Comparison of ENCODE assay signal across 17 cellular contexts in the genomic region with DNA sequence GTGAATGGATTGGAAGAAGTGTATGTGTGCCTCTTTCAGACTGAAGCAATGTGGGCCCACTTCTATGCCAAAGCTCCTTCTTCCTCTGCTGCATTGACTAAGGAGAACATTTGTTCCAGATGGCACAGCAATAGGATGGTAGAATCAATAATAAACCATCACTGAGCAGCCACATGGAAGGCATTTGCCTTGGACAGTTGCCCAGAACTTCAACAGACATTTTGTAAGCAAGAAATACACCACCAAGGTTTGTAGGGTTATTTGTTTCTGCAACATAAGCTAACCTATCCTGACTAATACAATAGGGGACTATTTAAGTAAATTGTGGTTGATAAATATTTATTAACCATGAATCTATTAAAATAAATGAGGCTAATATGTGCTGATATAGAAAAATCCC.
"Had no signal": no experiment of that assay in that cellular context is flagged by ENCODE, and none has a peak within 500 bp of the region (broad histone marks: within the 10 kb centered on the region; RNA-seq: fewer than 3 reads in every experiment).

No MANE protein-coding gene starts in this region.

- H3K36me3 ChIP-seq: neural progenitor cell, thoracic aorta had no signal

- H3K4me2 ChIP-seq: neural progenitor cell had no signal

- H3K27me3 ChIP-seq: body of pancreas had no signal

- ATAC-seq: body of pancreas; left lobe of liver; stimulated activated effector memory CD8-positive, alpha-beta T cell treated with anti-CD3 and anti-CD28 coated beads, Interleukin-12 subunit alpha, Interleukin-12 subunit beta, amount 100 ng/mL, for 72 hours had no signal

- H3K4me1 ChIP-seq: body of pancreas, neural progenitor cell had no signal

- H3K4me3 ChIP-seq: body of pancreas, coronary artery, neural progenitor cell, thoracic aorta had no signal

- H3K9me3 ChIP-seq: body of pancreas, thoracic aorta had no signal

- H3K9ac ChIP-seq: neural progenitor cell had no signal

- DNase-seq: activated B cell treated with CpG ODN at 0.5 μM for 24 hours; activated CD4-positive, alpha-beta T cell treated with anti-CD3 and anti-CD28 coated beads, Interleukin-2, amount 10 ng/mL, durations not matched to agents 24 days and 14 days; activated CD8-positive, alpha-beta memory T cell treated with anti-CD3 and anti-CD28 coated beads, Interleukin-2, amount 50 U/mL, for 48 hours; activated gamma-delta T cell treated with Interleukin-2 at 50 U/mL for 16 hours; body of pancreas; caudate nucleus; effector CD8-positive, alpha-beta T cell; islet precursor cell; mammary epithelial cell; naive B cell; stimulated activated CD4-positive, alpha-beta T cell treated with anti-CD3 and anti-CD28 coated beads, Interleukin-12 subunit alpha, Interleukin-12 subunit beta, amount 100 ng/mL, for 4 hours; stimulated activated CD4-positive, alpha-beta T cell treated with anti-CD3 and anti-CD28 coated beads, Interleukin-2, amount 100 ng/mL, for 24 hours had no signal

- H2AFZ ChIP-seq: neural progenitor cell had no signal

- H3K27ac ChIP-seq: body of pancreas, coronary artery, neural progenitor cell, thoracic aorta had no signal
